In genomic region chr2:197184959-197185586, GRCh38 we compare ENCODE assay signal across 7 cellular contexts.
DNase-seq lines count a peak whose midpoint lies in the region; ATAC-seq, FAIRE-seq and TF ChIP-seq lines count a peak whose summit lies in the region.

No MANE protein-coding gene starts in this region.

- TF ChIP-seq CTCF in cardiac fibroblast (IDR thresholded peaks at IDR 0.05; ENCODE audit: low read depth, low read length) (no peak), right lobe of liver (IDR thresholded peaks at IDR 0.05) (no peak), testis (IDR thresholded peaks at IDR 0.05) (no peak)

- DNase-seq in RCC 7860 (ENCODE audit: low spot score), result peak; percentile 58
- peak; percentile 77 to 85 for DNase-seq in cardiac fibroblast (ENCODE audit: low read depth in 2 of 2)
- peak; percentile 96 to 99 (median 98) for DNase-seq in right lobe of liver
- DNase-seq in testis, result peak; percentile 32
- no peak for DNase-seq in NK-92 (lab: John Stamatoyannopoulos, UW; ENCODE audit: unreplicated experiment)
- no peak for DNase-seq in hippocampal formation (lab: John Stamatoyannopoulos, UW)
- no peak for DNase-seq in NCI-H146 (lab: John Stamatoyannopoulos, UW)

- H3K27ac ChIP-seq in right lobe of liver (peak overlapping the region; percentile 56 to 98 (median 78)), testis (no peak overlapping the region)

- H3K4me1 ChIP-seq in right lobe of liver (peaks cover 0 to 57% (median 13%) of the 10 kb centered on the region in 4 donors), testis (no peaks in the 10 kb centered on the region)

- peak; percentile 80 for FAIRE-seq in RCC 7860 (lab: Jason Lieb, UNC)

- H3K9me3 ChIP-seq in right lobe of liver (no peaks in the 10 kb centered on the region), testis (no peaks in the 10 kb centered on the region)

- no peak overlapping the region for H3K4me3 ChIP-seq in cardiac fibroblast (replicated peaks in 1 of 2; ENCODE audit: low read depth in 2 of 2, low read length in 2 of 2)
- H3K4me3 ChIP-seq in right lobe of liver, result no peak overlapping the region
- H3K4me3 ChIP-seq in testis, result no peak overlapping the region

- intact Hi-C loops in right lobe of liver (cut with DNase I) (no loop called here), testis (cut with DNase I; ENCODE audit: low total_unique reads) (no loop called here)

- no peaks in the 10 kb centered on the region for H3K27me3 ChIP-seq in right lobe of liver
- H3K27me3 ChIP-seq in testis, result no peaks in the 10 kb centered on the region

- H3K36me3 ChIP-seq in right lobe of liver (no peaks in the 10 kb centered on the region), testis (ENCODE audit: low read depth, missing control alignments) (no peaks in the 10 kb centered on the region)

- peak; percentile 78 to 96 (median 87) for ATAC-seq in right lobe of liver

- TF ChIP-seq POLR2A in right lobe of liver (IDR thresholded peaks at IDR 0.05), result peak; percentile 13
- no peak for TF ChIP-seq POLR2A in testis (IDR thresholded peaks at IDR 0.05)

- WGBS in right lobe of liver (ENCODE audit: insufficient coverage, low coverage, low lambda C conversion rate, missing lambda C conversion rate), result 10% methylated on average over 4 of the region's 6 CpGs
- WGBS in testis, 2 donors, result 48 to 58% methylated on average over 6 of the region's 6 CpGs

Comparison
In these comparisons a context has a peak if more than half of its experiments do, and no peak if none do; other contexts are left out.
1. DNase-seq: peak in RCC 7860 (single experiment), cardiac fibroblast (2 of 2), right lobe of liver (3 of 3) and testis (single experiment); none in NK-92 (single experiment), hippocampal formation (0 of 2) and NCI-H146 (single experiment).
2. H3K27ac ChIP-seq: peak in right lobe of liver (3 of 3); none in testis (0 of 2).